ENCODE assay signal across 15 cellular contexts in the genomic region with DNA sequence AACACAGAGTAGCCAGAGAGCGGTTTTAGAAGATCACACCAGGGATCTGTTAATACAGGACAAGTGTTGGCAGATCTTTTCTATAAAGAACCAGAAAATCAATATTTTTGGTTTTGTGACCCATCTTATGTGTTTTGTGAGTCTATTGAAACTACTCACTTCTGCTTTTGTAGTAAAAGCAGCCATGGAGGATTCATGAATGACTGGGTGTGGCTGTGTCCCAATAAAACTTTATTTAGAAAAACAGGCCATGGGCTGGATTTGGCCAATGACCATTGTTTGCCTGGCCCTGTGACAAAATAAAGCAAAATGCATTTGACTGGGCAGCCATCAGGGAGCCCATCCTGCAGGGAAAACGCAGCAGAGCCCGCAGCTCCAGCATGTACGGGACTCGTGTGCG.
"Had no signal": no experiment of that assay in that cellular context is flagged by ENCODE, and none has a peak within 500 bp of the region (broad histone marks: within the 10 kb centered on the region; RNA-seq: fewer than 3 reads in every experiment).

No MANE protein-coding gene starts in this region.

- H2AFZ ChIP-seq: parathyroid adenoma had no signal

- H3K4me3 ChIP-seq: breast epithelium, esophagus squamous epithelium, left lung, thyroid gland had no signal

- H3K4me3 Mint-ChIP-seq: activated T-helper 17 cell treated with anti-CD3 and anti-CD28 coated beads, Interleukin-2, amount 50 U/mL, for 72 hours; naive thymus-derived CD8-positive, alpha-beta T cell; stimulated activated effector memory CD8-positive, alpha-beta T cell treated with anti-CD3 and anti-CD28 coated beads, Interleukin-12 subunit alpha, Interleukin-12 subunit beta, amount 100 ng/mL, for 72 hours had no signal

- H3K27ac ChIP-seq: breast epithelium, esophagus squamous epithelium, left lung, parathyroid adenoma, thyroid gland, VCaP had no signal

- H3K27me3 ChIP-seq: breast epithelium, thyroid gland had no signal

- ATAC-seq: activated T-helper 17 cell treated with anti-CD3 and anti-CD28 coated beads, Interleukin-2, amount 50 U/mL, for 72 hours; left lung; naive thymus-derived CD8-positive, alpha-beta T cell; stimulated activated effector memory CD8-positive, alpha-beta T cell treated with anti-CD3 and anti-CD28 coated beads, Interleukin-12 subunit alpha, Interleukin-12 subunit beta, amount 100 ng/mL, for 72 hours had no signal

- H3K36me3 ChIP-seq: breast epithelium, esophagus squamous epithelium, left lung, thyroid gland had no signal

- H3K9ac ChIP-seq: parathyroid adenoma had no signal

- H3K4me1 Mint-ChIP-seq: activated T-helper 17 cell treated with anti-CD3 and anti-CD28 coated beads, Interleukin-2, amount 50 U/mL, for 72 hours; naive thymus-derived CD8-positive, alpha-beta T cell; stimulated activated effector memory CD8-positive, alpha-beta T cell treated with anti-CD3 and anti-CD28 coated beads, Interleukin-12 subunit alpha, Interleukin-12 subunit beta, amount 100 ng/mL, for 72 hours had no signal

- H3K36me3 Mint-ChIP-seq: naive thymus-derived CD8-positive, alpha-beta T cell; stimulated activated effector memory CD8-positive, alpha-beta T cell treated with anti-CD3 and anti-CD28 coated beads, Interleukin-12 subunit alpha, Interleukin-12 subunit beta, amount 100 ng/mL, for 72 hours had no signal

- H3K9me3 Mint-ChIP-seq: activated T-helper 17 cell treated with anti-CD3 and anti-CD28 coated beads, Interleukin-2, amount 50 U/mL, for 72 hours had no signal

- H3K4me1 ChIP-seq: breast epithelium, esophagus squamous epithelium, left lung, parathyroid adenoma had no signal

- H3K9me3 ChIP-seq: thyroid gland had no signal

- DNase-seq: activated CD4-positive, alpha-beta T cell treated with anti-CD3 and anti-CD28 coated beads, Interleukin-2, amount 50 U/mL, for 48 hours; activated naive CD4-positive, alpha-beta T cell treated with Interleukin-2 at 50 U/mL for 16 hours; anterior cingulate cortex; cerebellar nuclear complex; effector CD8-positive, alpha-beta T cell; esophagus squamous epithelium; hippocampal formation; naive thymus-derived CD8-positive, alpha-beta T cell; thyroid gland had no signal

- H3K79me2 ChIP-seq: parathyroid adenoma had no signal

- H3K27ac Mint-ChIP-seq: activated T-helper 17 cell treated with anti-CD3 and anti-CD28 coated beads, Interleukin-2, amount 50 U/mL, for 72 hours; naive thymus-derived CD8-positive, alpha-beta T cell; stimulated activated effector memory CD8-positive, alpha-beta T cell treated with anti-CD3 and anti-CD28 coated beads, Interleukin-12 subunit alpha, Interleukin-12 subunit beta, amount 100 ng/mL, for 72 hours had no signal
